24 cellular contexts compared by ENCODE assay signal in genomic region chr2:10354399-10354798, GRCh38.
"Had no signal": no experiment of that assay in that cellular context is flagged by ENCODE, and none has a peak within 500 bp of the region (broad histone marks: within the 10 kb centered on the region; RNA-seq: fewer than 3 reads in every experiment).

No MANE protein-coding gene starts in this region.

- H3K4me3 ChIP-seq: cardiac muscle cell, prostate gland, right atrium auricular region, suprapubic skin, transverse colon had no signal

- H3K36me3 ChIP-seq: cardiac muscle cell, prostate gland, right atrium auricular region, transverse colon had no signal

- H3K9ac ChIP-seq: SK-N-SH had no signal

- H3K9me3 ChIP-seq: prostate gland, right atrium auricular region, SK-N-SH, suprapubic skin, transverse colon had no signal

- H3K9me3 Mint-ChIP-seq: activated naive CD4-positive, alpha-beta T cell treated with anti-CD3 and anti-CD28 coated beads, Interleukin-2, amount 50 U/mL, for 24 hours; effector memory CD8-positive, alpha-beta T cell had no signal

- H3K27me3 Mint-ChIP-seq: activated naive CD4-positive, alpha-beta T cell treated with anti-CD3 and anti-CD28 coated beads, Interleukin-2, amount 50 U/mL, for 24 hours; effector memory CD8-positive, alpha-beta T cell had no signal

- H3K27me3 ChIP-seq: cardiac muscle cell, foreskin keratinocyte, right atrium auricular region, suprapubic skin, transverse colon had no signal

- H3K27ac ChIP-seq: cardiac muscle cell, epithelial cell of prostate, foreskin keratinocyte, prostate gland, right atrium auricular region, suprapubic skin, transverse colon had no signal

- DNase-seq: activated CD4-positive, alpha-beta T cell treated with anti-CD3 and anti-CD28 coated beads for 48 hours; activated CD8-positive, alpha-beta memory T cell treated with anti-CD3 and anti-CD28 coated beads for 24 hours; activated CD8-positive, alpha-beta memory T cell treated with anti-CD3 and anti-CD28 coated beads, Interleukin-2, amount 50 U/mL, for 48 hours; activated effector memory CD4-positive, alpha-beta T cell treated with anti-CD3 and anti-CD28 coated beads, Interleukin-2, amount 50 U/mL, for 16 hours; activated T-cell treated with anti-CD3 and anti-CD28 coated beads, Interleukin-2, amount 50 U/mL, for 48 hours; amygdala; effector memory CD8-positive, alpha-beta T cell; foreskin keratinocyte; hippocampal formation; midbrain; SK-N-SH; stimulated activated CD4-positive, alpha-beta T cell treated with anti-CD3 and anti-CD28 coated beads, Interleukin-12 subunit alpha, Interleukin-12 subunit beta, amount 100 ng/mL, for 4 hours; stimulated activated CD4-positive, alpha-beta T cell treated with anti-CD3 and anti-CD28 coated beads, Interleukin-1b, Interleukin-23, amount 100 ng/mL, for 48 hours; stimulated activated CD8-positive, alpha-beta memory T cell treated with anti-CD3 and anti-CD28 coated beads, Interleukin-4, amount 100 ng/mL, for 48 hours; stimulated activated naive CD8-positive, alpha-beta T cell treated with anti-CD3 and anti-CD28 coated beads, Interleukin-15, Interleukin-2, amounts not matched to agents 100 U/mL and 50 U/mL, for 24 hours; transverse colon had no signal

- ATAC-seq: effector memory CD8-positive, alpha-beta T cell; foreskin keratinocyte; left lobe of liver; stimulated activated naive CD8-positive, alpha-beta T cell treated with anti-CD3 and anti-CD28 coated beads, Interleukin-15, Interleukin-2, amounts not matched to agents 100 U/mL and 50 U/mL, for 24 hours; WTC11 had no signal

- H3K4me3 Mint-ChIP-seq: effector memory CD8-positive, alpha-beta T cell; WTC11 had no signal

- H3K27ac Mint-ChIP-seq: WTC11 had no signal

- H3K4me1 ChIP-seq: prostate gland, right atrium auricular region, suprapubic skin, transverse colon had no signal

- H3K36me3 Mint-ChIP-seq: WTC11 had no signal

- H3K4me2 ChIP-seq: SK-N-SH had no signal
